In the genomic region with DNA sequence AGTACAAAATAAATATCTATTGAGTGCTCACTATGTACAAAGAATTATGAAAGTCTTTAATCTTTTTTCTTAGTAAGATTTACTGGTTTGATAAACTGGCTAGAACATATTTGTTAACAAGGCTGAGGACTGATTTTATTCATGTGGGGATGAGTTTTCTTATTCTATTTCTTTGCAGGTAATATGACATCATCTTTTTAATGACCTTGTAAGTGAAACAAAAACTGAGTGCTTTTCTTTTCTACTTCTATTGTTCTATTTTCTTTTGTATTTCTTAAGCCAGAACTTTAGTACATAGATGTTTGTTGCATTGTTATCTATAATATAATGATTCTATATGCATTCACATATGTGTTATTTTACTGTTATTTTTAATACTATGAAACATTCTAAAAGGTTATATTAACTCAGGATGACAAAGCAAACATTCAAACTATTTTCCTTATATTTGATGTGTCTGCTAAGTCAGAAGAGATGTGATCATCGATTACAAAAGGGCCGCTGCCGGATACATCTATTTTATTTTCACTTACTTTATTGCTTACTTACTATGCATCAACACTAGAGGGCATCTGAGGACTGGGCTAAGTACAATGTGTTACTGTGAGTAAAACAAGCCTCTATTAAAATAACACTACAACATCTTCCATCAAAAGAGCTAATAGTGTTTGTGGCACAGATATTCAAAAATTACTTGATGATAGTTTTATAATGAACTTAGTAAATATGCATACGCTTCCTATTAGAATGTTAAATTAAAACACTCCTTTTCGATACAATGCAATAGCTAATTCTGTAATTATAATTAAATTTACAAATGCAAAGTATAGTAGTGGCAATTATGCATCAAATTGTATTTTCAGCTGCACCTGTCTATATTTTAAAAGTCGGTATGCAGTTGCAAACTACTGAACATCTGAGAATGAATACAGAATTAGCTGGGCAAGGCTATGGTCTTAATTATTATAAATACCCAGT, we compare ENCODE assay signal across 9 cellular contexts.
DNase-seq lines count a peak whose midpoint lies in the region; ATAC-seq and TF ChIP-seq lines count a peak whose summit lies in the region.
"Had no signal": no experiment of that assay in that cellular context is flagged by ENCODE, and none has a peak within 500 bp of the region (broad histone marks: within the 10 kb centered on the region; RNA-seq: fewer than 3 reads in every experiment).

No MANE protein-coding gene starts in this region.

- no peak for TF ChIP-seq POLR2A in stomach (IDR thresholded peaks at IDR 0.05)

- ATAC-seq in GM18909 (IDR thresholded peaks at IDR 0.05; ENCODE audit: poor library complexity, unreplicated experiment) (peak; percentile 92), HG03097 (IDR thresholded peaks at IDR 0.05; ENCODE audit: low FRiP score, unreplicated experiment) (peak; percentile 73)

- no peak for TF ChIP-seq EP300 in stomach (IDR thresholded peaks at IDR 0.05)

- DNase-seq in CD1c-positive myeloid dendritic cell (ENCODE audit: extremely low spot score) (peak; percentile 23), NCI-H345 treated with DMSO at 0.1 percent for 48 hours (lab: John Stamatoyannopoulos, UW; ENCODE audit: unreplicated experiment) (peak; percentile 60), amniotic stem cell (lab: John Stamatoyannopoulos, UW) (peak; percentile 16), hepatocyte (ENCODE audit: low spot score) (peak; percentile 75), stomach (no peak)
- DNase-seq in stimulated activated naive CD4-positive, alpha-beta T cell treated with Interleukin-2 at 50 U/mL for 16 hours (lab: John Stamatoyannopoulos, UW) = no peak

- H3K4me2 ChIP-seq in hepatocyte = peak overlapping the region; percentile 35

- H4K20me1 ChIP-seq in hepatocyte (ENCODE audit: insufficient read depth, poor library complexity, severe bottlenecking) = no peaks in the 10 kb centered on the region

- H3K27ac ChIP-seq in hepatocyte (no peak overlapping the region), stomach (no peak overlapping the region)
- H3K27ac ChIP-seq: neutrophil had no signal

- H3K4me3 ChIP-seq in hepatocyte (no peak overlapping the region), stomach (no peak overlapping the region)

- H3K4me1 ChIP-seq in hepatocyte (ENCODE audit: insufficient read depth) (no peaks in the 10 kb centered on the region), stomach (peaks cover 0 to 6% (median 3%) of the 10 kb centered on the region in 4 donors)

- H3K9me3 ChIP-seq in hepatocyte (ENCODE audit: low read depth) (no peaks in the 10 kb centered on the region), stomach (no peaks in the 10 kb centered on the region)
- H3K9me3 ChIP-seq: neutrophil had no signal

- no peaks in the 10 kb centered on the region for H3K79me2 ChIP-seq in hepatocyte

- TF ChIP-seq CTCF in hepatocyte (IDR thresholded peaks at IDR 0.05; ENCODE audit: poor library complexity) = peak; percentile 80
- TF ChIP-seq CTCF in stomach (IDR thresholded peaks at IDR 0.05) = peak in 5 of 7 experiments; percentile 46 to 76 (median 68)

- H3K27me3 ChIP-seq in hepatocyte (no peaks in the 10 kb centered on the region), stomach (no peaks in the 10 kb centered on the region)
- H3K27me3 ChIP-seq: neutrophil had no signal

- no peaks in the 10 kb centered on the region for H3K36me3 ChIP-seq in hepatocyte (replicated peaks; ENCODE audit: insufficient read depth, low read depth)
- H3K36me3 ChIP-seq in stomach = no peaks in the 10 kb centered on the region
- H3K36me3 ChIP-seq: neutrophil had no signal

- intact Hi-C loops in stomach (cut with DNase I; ENCODE audit: low total_unique reads) = loop anchor here (5.0 kb wide), 2 partner anchors 276 to 361 kb away; no protein-coding TSS in a partner anchor

- no peak overlapping the region for H2AFZ ChIP-seq in hepatocyte

- no peaks in the 10 kb centered on the region for H3K9me2 ChIP-seq in hepatocyte (replicated peaks; ENCODE audit: insufficient read depth)

- 31% methylated on average over 6 of the region's 6 CpGs for WGBS in hepatocyte (ENCODE audit: low lambda C conversion rate, missing lambda C conversion rate)
- 30 to 32% (median 31%) methylated on average over 6 of the region's 6 CpGs for WGBS in stomach, 5 donors

Comparison
In these comparisons a context has a peak if more than half of its experiments do, and no peak if none do; other contexts are left out.
1. DNase-seq: peak in CD1c-positive myeloid dendritic cell (single experiment), NCI-H345 treated with DMSO at 0.1 percent for 48 hours (single experiment), amniotic stem cell (single experiment) and hepatocyte (single experiment); none in stomach (single experiment) and stimulated activated naive CD4-positive, alpha-beta T cell treated with Interleukin-2 at 50 U/mL for 16 hours (single experiment).